ENCODE assay signal across 8 cellular contexts in the genomic region with DNA sequence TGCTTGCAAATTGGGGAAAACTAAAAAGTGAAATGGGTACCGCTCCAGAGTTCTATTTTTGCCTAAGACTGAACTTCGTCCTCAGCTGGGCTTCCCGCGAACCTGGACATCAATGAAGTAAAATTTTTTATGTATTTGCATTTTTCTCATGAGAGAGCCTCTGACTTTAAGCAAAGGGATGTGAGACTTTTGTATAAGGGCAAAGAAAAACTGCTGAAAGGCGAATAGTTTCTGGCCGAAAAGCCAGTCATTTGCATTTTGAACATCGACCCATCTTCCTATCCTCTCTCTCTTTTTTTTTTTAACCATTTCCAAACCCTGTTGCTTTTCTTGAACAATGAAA. TPM values are rescaled to one million over a fixed set of nuclear protein-coding genes. Genes with fewer than 3 reads are reported as not detected.
DNase-seq lines count a peak whose midpoint lies in the region; ATAC-seq and TF ChIP-seq lines count a peak whose summit lies in the region.

No MANE protein-coding gene starts in this region.

- DNase-seq in dorsolateral prefrontal cortex: no peak
- DNase-seq in NCI-H446 (lab: John Stamatoyannopoulos, UW): no peak

- H3K27me3 ChIP-seq in HUES64 (ENCODE audit: insufficient read depth, low read length): no peaks in the 10 kb centered on the region
- no peaks in the 10 kb centered on the region for H3K27me3 ChIP-seq in dorsolateral prefrontal cortex
- no peaks in the 10 kb centered on the region for H3K27me3 ChIP-seq in neutrophil

- H3K36me3 ChIP-seq in HUES64 (ENCODE audit: insufficient read depth, low read length) (peaks cover 44% of the 10 kb centered on the region), neutrophil (peaks cover 42% of the 10 kb centered on the region)

- H3K27ac ChIP-seq in HUES64 (ENCODE audit: low read depth, low read length) (peak overlapping the region; percentile 90), dorsolateral prefrontal cortex (peak overlapping the region in 49 of 59 donors; percentile 46 to 93 (median 84)), neutrophil (peak overlapping the region; percentile 82)

- WGBS in HUES64: 2% methylated on average over 7 of the region's 7 CpGs

- peak overlapping the region; percentile 92 for H3K4me3 ChIP-seq in HUES64 (ENCODE audit: low read length)
- peak overlapping the region; percentile 71 to 100 (median 93) for H3K4me3 ChIP-seq in dorsolateral prefrontal cortex
- peak overlapping the region; percentile 73 to 80 for H3K4me3 ChIP-seq in neutrophil (ENCODE audit: low read depth in 1 of 2, low read length in 1 of 2)

- intact Hi-C loops in dorsolateral prefrontal cortex (cut with DNase I): loop anchor here (2.0 to 10.0 kb wide), 8 partner anchors 49 to 227 kb away; a partner anchor contains a TSS

- no peaks in the 10 kb centered on the region for H3K9me3 ChIP-seq in HUES64 (ENCODE audit: insufficient read depth, low read depth, low read length)
- no peaks in the 10 kb centered on the region for H3K9me3 ChIP-seq in neutrophil

- ATAC-seq in GM19035 (IDR thresholded peaks at IDR 0.05; ENCODE audit: unreplicated experiment) (peak; percentile 29), esophagus mucosa (no peak), GM21723 (IDR thresholded peaks at IDR 0.05; ENCODE audit: unreplicated experiment) (no peak), HG03565 (IDR thresholded peaks at IDR 0.05; ENCODE audit: unreplicated experiment) (no peak)

- peaks cover 14% of the 10 kb centered on the region; the same call in 1 of the 2 replicates for H3K4me1 ChIP-seq in HUES64 (ENCODE audit: insufficient read depth, low read length)
- H3K4me1 ChIP-seq in neutrophil (ENCODE audit: control insufficient read depth in 1 of 2, insufficient read depth in 1 of 2, low read depth in 1 of 2, low read length in 1 of 2): peaks cover 13 to 18% of the 10 kb centered on the region in 2 experiments

- no peak for TF ChIP-seq CTCF in dorsolateral prefrontal cortex (IDR thresholded peaks at IDR 0.05 in 54 of 56, conservative IDR thresholded peaks at IDR 0.05 in 2 of 56; ENCODE audit: low read depth in 1 of 56, partially characterized antibody in 56 of 56)
- TF ChIP-seq CTCF in neutrophil (IDR thresholded peaks at IDR 0.05): no peak

- peak overlapping the region; percentile 86 for H3K9ac ChIP-seq in HUES64 (ENCODE audit: low read depth, low read length)

RNA-seq across cellular contexts. Expression of a gene that starts 0.6 kb away (rescaled TPM):
- 62.6 TPM for polyA plus RNA-seq in HUES64 (2013, experiment 1 of 2)
- polyA plus RNA-seq in HUES64 (2013, experiment 2 of 2): 68.7 TPM
- total RNA-seq in dorsolateral prefrontal cortex (10 to 100 TPM; 42.8 to 87.8 (median 68.7) TPM), esophagus mucosa (42.0 TPM)

RNA-seq across cellular contexts. Expression of a gene that starts 46.8 kb away (rescaled TPM):
- 44.1 TPM for polyA plus RNA-seq in HUES64 (2013, experiment 1 of 2)
- polyA plus RNA-seq in HUES64 (2013, experiment 2 of 2): 39.9 TPM
- 10 to 100 TPM; 12.1 to 30.8 (median 19.6) TPM for total RNA-seq in dorsolateral prefrontal cortex
- 14.6 TPM for total RNA-seq in esophagus mucosa

RNA-seq across cellular contexts. Expression of a gene that starts 49.6 kb away (rescaled TPM):
- polyA plus RNA-seq in HUES64 (2013, experiment 1 of 2): 162 TPM
- polyA plus RNA-seq in HUES64 (2013, experiment 2 of 2): 152 TPM
- total RNA-seq in dorsolateral prefrontal cortex (100 to 1,000 TPM in 53 of 120 experiments, 10 to 100 TPM in 67; 55.9 to 133 (median 99.4) TPM), esophagus mucosa (73.1 TPM)
